Comparison of ENCODE assay signal across 11 cellular contexts in the genomic region with DNA sequence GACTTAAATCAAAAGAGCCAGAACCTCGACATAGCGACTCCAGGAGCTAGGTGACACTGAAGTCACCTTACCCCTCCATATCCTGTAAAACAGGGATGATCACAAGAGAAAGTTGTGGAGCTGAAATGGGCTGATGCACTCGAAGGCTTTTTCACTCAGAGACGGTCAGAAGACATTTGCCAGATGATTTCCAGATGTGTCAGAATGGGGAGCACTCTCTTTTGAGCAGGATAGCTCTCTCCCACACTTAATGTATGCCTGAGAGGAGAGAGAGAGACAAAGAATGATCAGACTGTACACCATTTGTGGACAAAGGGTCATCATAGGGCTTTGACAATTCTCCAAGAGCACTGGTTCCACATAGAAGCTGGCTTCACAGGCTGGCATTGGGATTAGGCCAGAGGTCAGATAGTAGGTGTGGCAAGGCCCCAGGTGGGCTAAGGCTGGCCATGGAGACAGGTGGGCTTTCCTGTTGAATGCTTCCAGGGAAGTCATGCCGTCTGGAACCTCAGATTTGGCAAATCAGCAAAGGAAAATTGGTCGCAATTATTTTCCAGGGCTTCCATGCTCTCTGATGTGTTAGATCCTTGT. TPM values are rescaled to one million over a fixed set of nuclear protein-coding genes. Genes with fewer than 3 reads are reported as not detected.
DNase-seq lines count a peak whose midpoint lies in the region; ATAC-seq, FAIRE-seq and TF ChIP-seq lines count a peak whose summit lies in the region.
"Had no signal": no experiment of that assay in that cellular context is flagged by ENCODE, and none has a peak within 500 bp of the region (broad histone marks: within the 10 kb centered on the region; RNA-seq: fewer than 3 reads in every experiment).

No MANE protein-coding gene starts in this region.

- no peaks in the 10 kb centered on the region for H3K27me3 ChIP-seq in DND-41 (ENCODE audit: insufficient read depth, low read length, poor library complexity)
- H3K27me3 ChIP-seq in liver (ENCODE audit: control insufficient read depth in 4 of 4, insufficient read depth in 4 of 4, low read length in 3 of 4): no peaks in the 10 kb centered on the region
- no peaks in the 10 kb centered on the region for H3K27me3 ChIP-seq in body of pancreas
- H3K27me3 ChIP-seq: gastrocnemius medialis, left lung had no signal

- H3K36me3 ChIP-seq in DND-41 (ENCODE audit: insufficient read depth, low read length): no peaks in the 10 kb centered on the region
- H3K36me3 ChIP-seq in liver (ENCODE audit: control insufficient read depth in 4 of 4, insufficient read depth in 3 of 4, low read depth in 1 of 4, low read length in 3 of 4): no peaks in the 10 kb centered on the region
- no peaks in the 10 kb centered on the region for H3K36me3 ChIP-seq in body of pancreas (replicated peaks in 1 of 2; ENCODE audit: insufficient read depth in 1 of 2, low read depth in 2 of 2)
- H3K36me3 ChIP-seq: gastrocnemius medialis, left lung, thoracic aorta had no signal

- H3K4me1 ChIP-seq in A549 (peaks cover 11% of the 10 kb centered on the region; the same call in 2 of the 3 replicates), DND-41 (ENCODE audit: insufficient read depth, low read length) (peaks cover 49% of the 10 kb centered on the region), liver (ENCODE audit: control insufficient read depth in 4 of 4, insufficient read depth in 4 of 4, low read length in 3 of 4) (peaks cover 3 to 43% (median 38%) of the 10 kb centered on the region in 4 donors), body of pancreas (peaks cover 14% of the 10 kb centered on the region)

- H3K27ac Mint-ChIP-seq in activated CD8-positive, alpha-beta T cell treated with anti-CD3 and anti-CD28 coated beads, Interleukin-2, amount 10 ng/mL, durations not matched to agents 7 days and 5 days: peak overlapping the region; percentile 84

- H3K9me3 Mint-ChIP-seq in activated CD8-positive, alpha-beta T cell treated with anti-CD3 and anti-CD28 coated beads, Interleukin-2, amount 10 ng/mL, durations not matched to agents 7 days and 5 days (ENCODE audit: insufficient read depth): no peaks in the 10 kb centered on the region

- no peak for FAIRE-seq in A549 (lab: Jason Lieb, UNC)

- DNase-seq in A549 (ENCODE audit: low read depth in 1 of 2, low spot score in 1 of 2): no peak
- DNase-seq in DND-41: no peak
- DNase-seq in activated CD8-positive, alpha-beta T cell treated with anti-CD3 and anti-CD28 coated beads, Interleukin-2, amount 10 ng/mL, durations not matched to agents 7 days and 5 days: no peak
- DNase-seq in head of caudate nucleus: no peak
- DNase-seq in body of pancreas: no peak
- no peak for DNase-seq in GM03348 (ENCODE audit: low spot score)

- 63% methylated on average over 5 of the region's 6 CpGs for WGBS in A549 (ENCODE audit: missing lambda C conversion rate)
- WGBS in liver: 45% methylated on average over 6 of the region's 6 CpGs
- WGBS in body of pancreas, 2 donors: 40 to 55% methylated on average over 6 of the region's 6 CpGs

- H3K9ac ChIP-seq in DND-41 (ENCODE audit: low read depth, low read length): no peak overlapping the region
- peak overlapping the region in 1 of 2 donors; percentile 24 for H3K9ac ChIP-seq in liver (ENCODE audit: low read depth in 1 of 2, low read length in 2 of 2)

- TF ChIP-seq RAD21 in A549 (conservative IDR thresholded peaks at IDR 0.05 in 1 of 2, IDR thresholded peaks at IDR 0.05 in 1 of 2) (no peak), liver (IDR thresholded peaks at IDR 0.05) (no peak)

- no peak for ATAC-seq in A549
- no peak for ATAC-seq in DND-41 (ENCODE audit: insufficient read depth, low read depth)
- no peak for ATAC-seq in activated CD8-positive, alpha-beta T cell treated with anti-CD3 and anti-CD28 coated beads, Interleukin-2, amount 10 ng/mL, durations not matched to agents 7 days and 5 days
- ATAC-seq in body of pancreas: no peak
- ATAC-seq in GM21723 (IDR thresholded peaks at IDR 0.05; ENCODE audit: unreplicated experiment): no peak

- H3K27ac ChIP-seq in A549 (peak overlapping the region; percentile 43 to 56; a peak in 4 of 6 replicates), DND-41 (ENCODE audit: low read length) (peak overlapping the region; percentile 58), liver (ENCODE audit: low read depth in 1 of 2, low read length in 2 of 2) (peak overlapping the region; percentile 16 to 62), body of pancreas (no peak overlapping the region)
- H3K27ac ChIP-seq: gastrocnemius medialis had no signal

- peaks cover 78% of the 10 kb centered on the region for H3K4me1 Mint-ChIP-seq in activated CD8-positive, alpha-beta T cell treated with anti-CD3 and anti-CD28 coated beads, Interleukin-2, amount 10 ng/mL, durations not matched to agents 7 days and 5 days (ENCODE audit: low read depth)

- CTCF ChIA-PET in A549 (lab: Yijun Ruan, JAX): interaction anchor here (0.6 to 7.8 kb wide), 27 partner anchors 9 to 471 kb away, joined by 3 to 156 read pairs (median 4); no protein-coding TSS in a partner anchor
- CTCF ChIA-PET in activated CD8-positive, alpha-beta T cell treated with anti-CD3 and anti-CD28 coated beads, Interleukin-2, amount 10 ng/mL, durations not matched to agents 7 days and 5 days (lab: Charles Lee): interaction anchor here (0.7 to 7.7 kb wide), 43 partner anchors 8 to 470 kb away, joined by 3 to 247 read pairs (median 7); no protein-coding TSS in a partner anchor

- no peaks in the 10 kb centered on the region for H4K20me1 ChIP-seq in DND-41 (ENCODE audit: insufficient read depth, low read length)

- TF ChIP-seq POLR2A in A549 (IDR thresholded peaks at IDR 0.05; ENCODE audit: low read length): no peak
- no peak for TF ChIP-seq POLR2A in body of pancreas (IDR thresholded peaks at IDR 0.05)

- no peak for TF ChIP-seq EP300 in A549 (IDR thresholded peaks at IDR 0.05)

- peaks cover 6% of the 10 kb centered on the region for H3K36me3 Mint-ChIP-seq in activated CD8-positive, alpha-beta T cell treated with anti-CD3 and anti-CD28 coated beads, Interleukin-2, amount 10 ng/mL, durations not matched to agents 7 days and 5 days (ENCODE audit: low read depth)

- peak overlapping the region; percentile 60 for H3K4me3 Mint-ChIP-seq in activated CD8-positive, alpha-beta T cell treated with anti-CD3 and anti-CD28 coated beads, Interleukin-2, amount 10 ng/mL, durations not matched to agents 7 days and 5 days

- no peaks in the 10 kb centered on the region for H3K79me2 ChIP-seq in DND-41 (ENCODE audit: insufficient read depth, low read length)

- H3K4me3 ChIP-seq in A549: no peak overlapping the region
- H3K4me3 ChIP-seq in DND-41 (ENCODE audit: low read depth in 1 of 2, low read length in 2 of 2): no peak overlapping the region
- no peak overlapping the region for H3K4me3 ChIP-seq in liver (ENCODE audit: low read depth in 1 of 3, low read length in 3 of 3)
- H3K4me3 ChIP-seq in body of pancreas: no peak overlapping the region
- H3K4me3 ChIP-seq: gastrocnemius medialis, left lung, thoracic aorta had no signal

- intact Hi-C loops in head of caudate nucleus (cut with DNase I) (loop anchor here (5.0 kb wide), 2 partner anchors 337 to 457 kb away; no protein-coding TSS in a partner anchor), body of pancreas (cut with DNase I) (loop anchor here (5.0 to 10.0 kb wide), 4 partner anchors 195 to 595 kb away; no protein-coding TSS in a partner anchor)

- H3K9me3 ChIP-seq in A549 (no peaks in the 10 kb centered on the region), DND-41 (ENCODE audit: insufficient read depth, low read length, severe bottlenecking) (no peaks in the 10 kb centered on the region), liver (ENCODE audit: control insufficient read depth in 4 of 4, low read length in 3 of 4) (no peaks in the 10 kb centered on the region), body of pancreas (no peaks in the 10 kb centered on the region)
- H3K9me3 ChIP-seq: gastrocnemius medialis, left lung, thoracic aorta had no signal

- peak overlapping the region; percentile 3; the same call in 1 of the 2 replicates for H2AFZ ChIP-seq in DND-41 (ENCODE audit: low read depth, low read length)

- POLR2A ChIA-PET in A549 (lab: Yijun Ruan, JAX): interaction anchor here (0.6 kb wide), 1 partner anchor 459 kb away, joined by 6 read pairs; no protein-coding TSS in a partner anchor
- POLR2A ChIA-PET in activated CD8-positive, alpha-beta T cell treated with anti-CD3 and anti-CD28 coated beads, Interleukin-2, amount 10 ng/mL, durations not matched to agents 7 days and 5 days (lab: Charles Lee): interaction anchor here (0.6 to 17.9 kb wide), 16 partner anchors 19 to 591 kb away, joined by 3 to 565 read pairs (median 4); no protein-coding TSS in a partner anchor

- no peak overlapping the region for H3K4me2 ChIP-seq in A549
- no peak overlapping the region for H3K4me2 ChIP-seq in DND-41 (ENCODE audit: insufficient read depth, low read length)

- no peaks in the 10 kb centered on the region for H3K27me3 Mint-ChIP-seq in activated CD8-positive, alpha-beta T cell treated with anti-CD3 and anti-CD28 coated beads, Interleukin-2, amount 10 ng/mL, durations not matched to agents 7 days and 5 days (ENCODE audit: low read depth)

- TF ChIP-seq CTCF in A549 (IDR thresholded peaks at IDR 0.05) (no peak), DND-41 (IDR thresholded peaks at IDR 0.05; ENCODE audit: borderline replicate concordance, extremely low read depth, low read length, poor library complexity, severe bottlenecking) (no peak), liver (IDR thresholded peaks at IDR 0.05; ENCODE audit: low read depth, low read length, missing input control) (no peak), body of pancreas (IDR thresholded peaks at IDR 0.05) (no peak)

RNA-seq across cellular contexts. Expression of gene ETS1, which starts 42.3 kb away (rescaled TPM):
- polyA plus RNA-seq in A549 (2011; rRNA removed) (18.8 and 20.0 TPM in 2 replicates), A549 (2017; fragmentation: RNase III; extraction: RNeasy Plus Mini Kit Qiagen cat#74134 plus additional on column Dnase treatment) (14.5 to 20.1 TPM (median 16.5 TPM) in 3 replicates), liver (10 to 100 TPM in 1 of 2 donors, 1 to 10 TPM in 1; 4.8 to 16.5 TPM)
- 9.5 and 11.6 TPM in 2 replicates for polyA plus RNA-seq in A549 (2012; cell fraction: cytosol; rRNA removed)
- polyA plus RNA-seq in A549 (2012; cell fraction: nucleus; rRNA removed): 7.7 and 11.8 TPM in 2 replicates
- 23.5 and 27.2 TPM in 2 replicates for polyA minus RNA-seq in A549 (2011; rRNA and poly(A)+ RNA removed)
- 100 to 1,000 TPM; 456 to 467 TPM for total RNA-seq in activated CD8-positive, alpha-beta T cell treated with anti-CD3 and anti-CD28 coated beads, Interleukin-2, amount 10 ng/mL, durations not matched to agents 7 days and 5 days
- total RNA-seq in liver (10 to 100 TPM; 24.2 to 30.0 TPM), body of pancreas (10 to 100 TPM; 20.0 to 22.7 TPM)

Comparison
In these comparisons a context has a peak if more than half of its experiments do, and no peak if none do; other contexts are left out.
1. H3K27ac ChIP-seq: peak in A549 (2 of 2), DND-41 (single experiment) and liver (2 of 2); none in body of pancreas (0 of 4).
2. RNA of gene ETS1, which starts 42.3 kb away (total RNA-seq): 456 to 467 TPM in activated CD8-positive, alpha-beta T cell treated with anti-CD3 and anti-CD28 coated beads, Interleukin-2, amount 10 ng/mL, durations not matched to agents 7 days and 5 days; 24.2 to 30.0 TPM in liver and 20.0 to 22.7 TPM in body of pancreas; every median in the first group is over 10 times any median in the second.